In the genomic region with DNA sequence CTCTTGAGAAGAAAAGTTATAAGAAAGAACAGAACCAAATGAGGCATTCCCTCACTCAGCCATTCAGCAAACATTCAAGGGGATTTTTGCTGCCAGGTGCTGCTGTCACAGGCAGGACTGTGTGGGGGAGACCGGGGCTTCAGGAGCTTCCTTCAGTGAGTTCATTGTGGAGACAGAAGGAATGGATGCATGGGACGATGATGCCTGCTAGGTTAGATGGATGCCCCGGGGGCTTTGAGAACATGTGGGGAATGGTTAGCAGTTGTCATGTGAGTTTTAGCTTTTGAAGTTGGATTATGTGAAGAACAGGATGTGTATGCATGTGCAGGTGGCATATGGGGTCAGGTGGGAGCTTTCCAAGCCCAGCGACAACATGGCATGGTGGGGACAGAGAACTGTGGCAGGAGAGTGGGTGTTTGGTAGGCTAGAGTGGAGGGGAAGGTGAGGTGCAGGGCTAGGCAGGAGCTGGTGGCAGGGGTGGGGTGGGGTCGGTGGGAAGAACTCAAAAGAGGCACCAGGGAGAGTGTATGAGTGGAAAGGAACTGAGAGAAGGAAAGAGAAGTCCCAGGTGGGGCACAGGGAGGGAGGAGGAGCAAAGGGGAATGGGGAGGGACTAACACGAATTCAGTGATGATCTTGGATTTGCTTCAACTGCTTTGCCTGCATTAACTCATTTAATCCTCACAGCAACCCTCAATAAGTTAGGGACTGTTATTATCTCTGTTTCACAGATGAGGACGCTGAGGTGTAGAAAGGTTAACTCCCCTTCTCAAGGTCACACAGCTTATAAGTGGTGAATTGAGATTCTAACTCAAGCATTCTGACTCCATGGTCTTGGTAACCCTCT, we compare ENCODE assay signal across 16 cellular contexts. TPM values are rescaled to one million over a fixed set of nuclear protein-coding genes. Genes with fewer than 3 reads are reported as not detected.
DNase-seq lines count a peak whose midpoint lies in the region; ATAC-seq, FAIRE-seq and TF ChIP-seq lines count a peak whose summit lies in the region.
"Had no signal": no experiment of that assay in that cellular context is flagged by ENCODE, and none has a peak within 500 bp of the region (broad histone marks: within the 10 kb centered on the region; RNA-seq: fewer than 3 reads in every experiment).

No MANE protein-coding gene starts in this region.

- H3K36me3 ChIP-seq in H1 (ENCODE audit: control insufficient read depth in 2 of 4, insufficient read depth in 4 of 4, low read length in 3 of 4), result no peaks in the 10 kb centered on the region; a peak in 1 of 8 replicates

- CTCF ChIA-PET in H1 (lab: Charles Lee; ENCODE audit: partially characterized antibody), result interaction anchor here (0.7 to 1.5 kb wide), 2 partner anchors 20 to 638 kb away, joined by 3 read pairs; no protein-coding TSS in a partner anchor

- no peak overlapping the region for H2AFZ ChIP-seq in H1 (ENCODE audit: low read length)

- no peak overlapping the region for H4K8ac ChIP-seq in H1 (ENCODE audit: extremely low read depth, insufficient read depth, low read length)

- no peaks in the 10 kb centered on the region for H3K9me3 Mint-ChIP-seq in activated naive CD8-positive, alpha-beta T cell treated with anti-CD3 and anti-CD28 coated beads, Interleukin-2, amount 10 ng/mL, durations not matched to agents 7 days and 5 days
- no peaks in the 10 kb centered on the region for H3K9me3 Mint-ChIP-seq in activated naive CD8-positive, alpha-beta T cell treated with anti-CD3 and anti-CD28 coated beads, Interleukin-2, amount 50 U/mL, for 24 hours
- no peaks in the 10 kb centered on the region for H3K9me3 Mint-ChIP-seq in stimulated activated naive CD8-positive, alpha-beta T cell treated with anti-CD3 and anti-CD28 coated beads, Interleukin-15, amount 100 ng/mL, for 72 hours
- H3K9me3 Mint-ChIP-seq: IgD-negative memory B cell had no signal

- H2AK5ac ChIP-seq in H1 (ENCODE audit: low read depth, low read length), result no peak overlapping the region; the same call in 1 of the 2 replicates

- no peak overlapping the region for H3K18ac ChIP-seq in H1 (ENCODE audit: extremely low read depth, low read length)

- no peak overlapping the region; the same call in 1 of the 2 replicates for H2BK12ac ChIP-seq in H1 (ENCODE audit: low read depth, low read length)

- peaks cover 19% of the 10 kb centered on the region for H3K4me1 Mint-ChIP-seq in activated naive CD8-positive, alpha-beta T cell treated with anti-CD3 and anti-CD28 coated beads, Interleukin-2, amount 10 ng/mL, durations not matched to agents 7 days and 5 days
- H3K4me1 Mint-ChIP-seq in activated naive CD8-positive, alpha-beta T cell treated with anti-CD3 and anti-CD28 coated beads, Interleukin-2, amount 50 U/mL, for 24 hours, result peaks cover 35% of the 10 kb centered on the region
- peaks cover 61% of the 10 kb centered on the region for H3K4me1 Mint-ChIP-seq in stimulated activated naive CD8-positive, alpha-beta T cell treated with anti-CD3 and anti-CD28 coated beads, Interleukin-15, amount 100 ng/mL, for 72 hours

- H2BK15ac ChIP-seq in H1 (ENCODE audit: low read length), result no peak overlapping the region

- peaks cover 9 to 42% (median 25%) of the 10 kb centered on the region in 4 experiments for H3K4me1 ChIP-seq in H1 (replicated peaks in 1 of 4; ENCODE audit: control insufficient read depth in 3 of 4, insufficient read depth in 4 of 4, low read length in 3 of 4)

- H3K4me3 Mint-ChIP-seq in activated naive CD8-positive, alpha-beta T cell treated with anti-CD3 and anti-CD28 coated beads, Interleukin-2, amount 10 ng/mL, durations not matched to agents 7 days and 5 days, result no peak overlapping the region
- no peak overlapping the region for H3K4me3 Mint-ChIP-seq in activated naive CD8-positive, alpha-beta T cell treated with anti-CD3 and anti-CD28 coated beads, Interleukin-2, amount 50 U/mL, for 24 hours
- peak overlapping the region in 1 of 2 donors; percentile 4 for H3K4me3 Mint-ChIP-seq in stimulated activated naive CD8-positive, alpha-beta T cell treated with anti-CD3 and anti-CD28 coated beads, Interleukin-15, amount 100 ng/mL, for 72 hours
- H3K4me3 Mint-ChIP-seq: IgD-negative memory B cell had no signal

- H3K4me3 ChIP-seq in H1 (ENCODE audit: extremely low read depth in 1 of 4, insufficient read depth in 2 of 4, low read depth in 3 of 4, low read length in 4 of 4), result no peak overlapping the region
- H3K4me3 ChIP-seq in lower leg skin (ENCODE audit: low read depth, poor library complexity, severe bottlenecking), result no peak overlapping the region
- H3K4me3 ChIP-seq: SK-N-MC had no signal

- H2BK120ac ChIP-seq in H1 (replicated peaks; ENCODE audit: low read depth, low read length), result peak overlapping the region; percentile 41

- no peaks in the 10 kb centered on the region for H3K9me3 ChIP-seq in H1 (ENCODE audit: insufficient read depth in 2 of 2, low read depth in 1 of 2, low read length in 1 of 2)

- no peak for ATAC-seq in activated naive CD8-positive, alpha-beta T cell treated with anti-CD3 and anti-CD28 coated beads, Interleukin-2, amount 10 ng/mL, durations not matched to agents 7 days and 5 days (ENCODE audit: low read depth)
- no peak for ATAC-seq in activated naive CD8-positive, alpha-beta T cell treated with anti-CD3 and anti-CD28 coated beads, Interleukin-2, amount 50 U/mL, for 24 hours
- ATAC-seq in stimulated activated naive CD8-positive, alpha-beta T cell treated with anti-CD3 and anti-CD28 coated beads, Interleukin-15, amount 100 ng/mL, for 72 hours, result peak; percentile 37

- no peak for FAIRE-seq in H1 (lab: Jason Lieb, UNC)
- FAIRE-seq: frontal cortex had no signal

- H3K79me2 ChIP-seq in H1 (ENCODE audit: control insufficient read depth in 1 of 2, insufficient read depth in 2 of 2, low read length in 2 of 2), result peaks cover 21 to 100% of the 10 kb centered on the region in 2 experiments

- peak overlapping the region; percentile 1 to 38; a peak in 1 of 4 replicates for H3K4me2 ChIP-seq in H1 (ENCODE audit: insufficient read depth in 1 of 2, low read depth in 2 of 2, low read length in 2 of 2)

- POLR2A ChIA-PET in activated naive CD8-positive, alpha-beta T cell treated with anti-CD3 and anti-CD28 coated beads, Interleukin-2, amount 10 ng/mL, durations not matched to agents 7 days and 5 days (lab: Charles Lee), result no interaction called here
- POLR2A ChIA-PET in H1 (lab: Charles Lee; ENCODE audit: partially characterized antibody), result interaction anchor here (0.8 to 1.4 kb wide), 4 partner anchors 7 to 20 kb away, joined by 3 to 6 read pairs (median 3); no protein-coding TSS in a partner anchor

- H3K27me3 Mint-ChIP-seq in activated naive CD8-positive, alpha-beta T cell treated with anti-CD3 and anti-CD28 coated beads, Interleukin-2, amount 10 ng/mL, durations not matched to agents 7 days and 5 days, result no peaks in the 10 kb centered on the region
- no peaks in the 10 kb centered on the region for H3K27me3 Mint-ChIP-seq in activated naive CD8-positive, alpha-beta T cell treated with anti-CD3 and anti-CD28 coated beads, Interleukin-2, amount 50 U/mL, for 24 hours
- no peaks in the 10 kb centered on the region for H3K27me3 Mint-ChIP-seq in stimulated activated naive CD8-positive, alpha-beta T cell treated with anti-CD3 and anti-CD28 coated beads, Interleukin-15, amount 100 ng/mL, for 72 hours
- H3K27me3 Mint-ChIP-seq: IgD-negative memory B cell had no signal

- no peak for DNase-seq in activated naive CD8-positive, alpha-beta T cell treated with anti-CD3 and anti-CD28 coated beads, Interleukin-2, amount 10 ng/mL, durations not matched to agents 7 days and 5 days
- DNase-seq in activated naive CD8-positive, alpha-beta T cell treated with anti-CD3 and anti-CD28 coated beads, Interleukin-2, amount 50 U/mL, for 24 hours, result no peak
- DNase-seq in OCI-M1 (lab: John Stamatoyannopoulos, UW) (peak; percentile 23), H1 (ENCODE audit: low read depth in 1 of 2, low spot score in 2 of 2) (no peak), epidermal melanocyte (ENCODE audit: insufficient read length, low spot score) (no peak), lower leg skin (ENCODE audit: low spot score in 2 of 2) (no peak)
- DNase-seq in stimulated activated naive CD8-positive, alpha-beta T cell treated with anti-CD3 and anti-CD28 coated beads, Interleukin-15, amount 100 ng/mL, for 72 hours, result no peak
- no peak for DNase-seq in activated CD4-positive, CD25-positive, alpha-beta regulatory T cell treated with anti-CD3 and anti-CD28 coated beads, Interleukin-2, amount 50 U/mL, for 72 hours
- DNase-seq: NCI-H1105; nucleus accumbens; stimulated activated CD4-positive, alpha-beta T cell treated with anti-CD3 and anti-CD28 coated beads, Interleukin-4, amount 100 ng/mL, for 1 hour; trophoblast cell had no signal

- peaks cover 4% of the 10 kb centered on the region for H3K36me3 Mint-ChIP-seq in activated naive CD8-positive, alpha-beta T cell treated with anti-CD3 and anti-CD28 coated beads, Interleukin-2, amount 10 ng/mL, durations not matched to agents 7 days and 5 days
- peaks cover 22% of the 10 kb centered on the region for H3K36me3 Mint-ChIP-seq in activated naive CD8-positive, alpha-beta T cell treated with anti-CD3 and anti-CD28 coated beads, Interleukin-2, amount 50 U/mL, for 24 hours (ENCODE audit: low read depth)

- TF ChIP-seq CTCF in H1 (IDR thresholded peaks at IDR 0.05; ENCODE audit: control extremely low read depth in 1 of 3, insufficient read depth in 1 of 3, low read depth in 1 of 3, low read length in 3 of 3) (no peak), lower leg skin (IDR thresholded peaks at IDR 0.05) (no peak)

- no peak overlapping the region; a peak in 1 of 7 replicates for H3K9ac ChIP-seq in H1 (replicated peaks in 1 of 4; ENCODE audit: extremely low read depth in 1 of 4, low read depth in 3 of 4, low read length in 3 of 4)

- H3K14ac ChIP-seq in H1 (ENCODE audit: insufficient read length), result no peak overlapping the region

- no peak for TF ChIP-seq RAD21 in H1 (IDR thresholded peaks at IDR 0.05 in 1 of 2, conservative IDR thresholded peaks at IDR 0.05 in 1 of 2; ENCODE audit: low read depth in 2 of 2, low read length in 2 of 2)

- no peak overlapping the region for H2BK20ac ChIP-seq in H1 (ENCODE audit: low read length)

- H3K27me3 ChIP-seq in H1 (replicated peaks in 1 of 4; ENCODE audit: control insufficient read depth in 3 of 4, extremely low read depth in 1 of 4, insufficient read depth in 3 of 4, low read length in 3 of 4), result no peaks in the 10 kb centered on the region

- 71% methylated on average over 7 of the region's 7 CpGs; no CpG with 5 or more reads in 1 of the 2 experiments for WGBS in H1 (ENCODE audit: extremely low coverage in 1 of 2, insufficient coverage in 1 of 2, insufficient read length in 1 of 2, insufficient replicate concordance in 2 of 2, low coverage in 1 of 2, low lambda C conversion rate in 2 of 2, missing lambda C conversion rate in 1 of 2), 2 experiments
- 65 to 70% methylated on average over 7 of the region's 7 CpGs for WGBS in lower leg skin, 2 donors

- H3K27ac ChIP-seq in H1 (ENCODE audit: low read depth, low read length), result no peak overlapping the region
- H3K27ac ChIP-seq: SK-N-MC, VCaP had no signal

- H3K4ac ChIP-seq in H1 (replicated peaks; ENCODE audit: insufficient read length, low read depth, low read length), result peak overlapping the region; percentile 7

- no peak overlapping the region for H4K5ac ChIP-seq in H1 (ENCODE audit: insufficient read length, low read depth, low read length)

- H3K56ac ChIP-seq in H1 (replicated peaks; ENCODE audit: insufficient read length, low read depth, low read length), result no peak overlapping the region

- H3K79me1 ChIP-seq in H1 (ENCODE audit: low read depth, low read length), result peaks cover 8% of the 10 kb centered on the region; the same call in 1 of the 2 replicates

- intact Hi-C loops in lower leg skin (cut with DNase I; ENCODE audit: low total_unique reads), result no loop called here

- peak overlapping the region; percentile 13 for H3K27ac Mint-ChIP-seq in activated naive CD8-positive, alpha-beta T cell treated with anti-CD3 and anti-CD28 coated beads, Interleukin-2, amount 10 ng/mL, durations not matched to agents 7 days and 5 days
- no peak overlapping the region for H3K27ac Mint-ChIP-seq in activated naive CD8-positive, alpha-beta T cell treated with anti-CD3 and anti-CD28 coated beads, Interleukin-2, amount 50 U/mL, for 24 hours
- peak overlapping the region in 1 of 2 donors; percentile 49 for H3K27ac Mint-ChIP-seq in stimulated activated naive CD8-positive, alpha-beta T cell treated with anti-CD3 and anti-CD28 coated beads, Interleukin-15, amount 100 ng/mL, for 72 hours
- H3K27ac Mint-ChIP-seq: IgD-negative memory B cell had no signal

- H4K20me1 ChIP-seq in H1 (replicated peaks in 1 of 2; ENCODE audit: control insufficient read depth in 1 of 2, insufficient read depth in 2 of 2, low read length in 2 of 2), result peaks cover 0 to 14% of the 10 kb centered on the region in 2 experiments

- H4K91ac ChIP-seq in H1 (replicated peaks; ENCODE audit: insufficient read length, low read length), result no peak overlapping the region

- no peak for TF ChIP-seq EP300 in H1 (IDR thresholded peaks at IDR 0.05; ENCODE audit: borderline replicate concordance in 1 of 2, low read depth in 2 of 2, low read length in 2 of 2)

- TF ChIP-seq POLR2A in H1 (IDR thresholded peaks at IDR 0.05; ENCODE audit: control extremely low read depth in 1 of 2, low read depth in 2 of 2, low read length in 2 of 2) (no peak), lower leg skin (IDR thresholded peaks at IDR 0.05) (no peak)

- no peak overlapping the region for H3K23ac ChIP-seq in H1 (ENCODE audit: insufficient read length)

- no peaks in the 10 kb centered on the region for H3K23me2 ChIP-seq in H1 (ENCODE audit: low read depth, low read length)

- no peak overlapping the region; the same call in 1 of the 2 replicates for H2BK5ac ChIP-seq in H1 (ENCODE audit: low read depth, low read length)

RNA-seq across cellular contexts. Expression of a gene that starts 8.4 kb away (rescaled TPM):
- total RNA-seq in activated naive CD8-positive, alpha-beta T cell treated with anti-CD3 and anti-CD28 coated beads, Interleukin-2, amount 10 ng/mL, durations not matched to agents 7 days and 5 days, result 10 to 100 TPM; 44.8 to 48.4 TPM
- 55.9 and 57.3 TPM in 2 replicates for total RNA-seq in H1 (2021; fragmentation: NEBNext Ultra II Directional; extraction: Animal tissue kit (Norgen Biotek cat#: 25700))
- 19.2 and 22.9 TPM in 2 replicates for polyA plus RNA-seq in H1 (2011; rRNA removed)
- polyA plus RNA-seq in H1 (2011; cell fraction: cytosol; rRNA removed), result 22.3 TPM
- 30.0 TPM for polyA plus RNA-seq in H1 (2011; cell fraction: nucleus; rRNA removed)
- polyA plus RNA-seq in H1 (2012, experiment 1 of 2), result 28.8 to 52.4 TPM (median 44.0 TPM) in 4 replicates
- 1.3 TPM for polyA plus RNA-seq in H1 (2012, experiment 2 of 2)
- polyA plus RNA-seq in H1 (2013, experiment 1 of 2), result 17.3 TPM
- 16.2 TPM for polyA plus RNA-seq in H1 (2013, experiment 2 of 2)
- polyA minus RNA-seq in H1 (2011; rRNA and poly(A)+ RNA removed), result 116 and 135 TPM in 2 replicates
- polyA minus RNA-seq in H1 (2011; cell fraction: cytosol; rRNA and poly(A)+ RNA removed), result 36.2 TPM
- 114 TPM for polyA minus RNA-seq in H1 (2011; cell fraction: nucleus; rRNA and poly(A)+ RNA removed)
- total RNA-seq in lower leg skin, result 10 to 100 TPM; 16.7 to 30.7 (median 17.7) TPM
